ENCODE assay signal across 15 cellular contexts in the genomic region with DNA sequence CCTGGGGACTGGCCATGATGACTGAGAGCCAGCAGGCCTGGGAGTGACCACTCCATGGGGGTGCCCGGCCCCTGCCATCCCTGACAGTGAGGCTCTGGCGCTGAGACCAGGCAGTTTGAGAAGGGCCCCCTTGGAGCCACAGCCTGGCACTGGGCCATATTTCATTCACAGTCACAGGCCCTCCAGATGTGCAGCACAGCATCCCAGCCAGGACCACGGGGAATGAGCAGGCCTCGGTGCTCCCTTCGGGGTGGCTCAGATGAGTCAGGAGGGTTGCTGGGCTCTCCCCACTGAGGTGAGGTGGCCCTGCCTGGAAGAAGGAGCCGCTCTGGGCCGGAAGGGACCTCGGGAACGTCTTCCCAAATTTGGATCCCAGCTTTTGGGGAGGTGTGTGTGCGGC. TPM values are rescaled to one million over a fixed set of nuclear protein-coding genes. Genes with fewer than 3 reads are reported as not detected.
DNase-seq lines count a peak whose midpoint lies in the region; ATAC-seq and TF ChIP-seq lines count a peak whose summit lies in the region.
"Had no signal": no experiment of that assay in that cellular context is flagged by ENCODE, and none has a peak within 500 bp of the region (broad histone marks: within the 10 kb centered on the region; RNA-seq: fewer than 3 reads in every experiment).

No MANE protein-coding gene starts in this region.

- no peak for ATAC-seq in CD8-positive, alpha-beta T cell
- no peak for ATAC-seq in activated CD8-positive, alpha-beta T cell treated with anti-CD3 and anti-CD28 coated beads, Interleukin-2, amount 10 ng/mL, durations not matched to agents 7 days and 5 days
- ATAC-seq in gastrocnemius medialis = no peak
- no peak for ATAC-seq in foreskin keratinocyte

- in situ Hi-C loops in gastrocnemius medialis (cut with MboI; ENCODE audit: low sequenced_read_pairs in 4 of 4) = no loop called here

- H3K27ac Mint-ChIP-seq in CD8-positive, alpha-beta T cell = peak overlapping the region; percentile 18
- peak overlapping the region; percentile 99 for H3K27ac Mint-ChIP-seq in activated CD8-positive, alpha-beta T cell treated with anti-CD3 and anti-CD28 coated beads, Interleukin-2, amount 10 ng/mL, durations not matched to agents 7 days and 5 days
- H3K27ac Mint-ChIP-seq in osteocyte (ENCODE audit: unreplicated experiment) = no peak overlapping the region

- H3K27me3 Mint-ChIP-seq in CD8-positive, alpha-beta T cell (ENCODE audit: low read depth) = no peaks in the 10 kb centered on the region
- H3K27me3 Mint-ChIP-seq in activated CD8-positive, alpha-beta T cell treated with anti-CD3 and anti-CD28 coated beads, Interleukin-2, amount 10 ng/mL, durations not matched to agents 7 days and 5 days (ENCODE audit: low read depth) = no peaks in the 10 kb centered on the region
- no peaks in the 10 kb centered on the region for H3K27me3 Mint-ChIP-seq in osteocyte (ENCODE audit: unreplicated experiment)
- H3K27me3 Mint-ChIP-seq: progenitor cell of endocrine pancreas had no signal

- peaks cover 6% of the 10 kb centered on the region for H3K36me3 Mint-ChIP-seq in CD8-positive, alpha-beta T cell
- H3K36me3 Mint-ChIP-seq in activated CD8-positive, alpha-beta T cell treated with anti-CD3 and anti-CD28 coated beads, Interleukin-2, amount 10 ng/mL, durations not matched to agents 7 days and 5 days (ENCODE audit: low read depth) = no peaks in the 10 kb centered on the region
- H3K36me3 Mint-ChIP-seq in osteocyte (ENCODE audit: unreplicated experiment) = peaks cover 18% of the 10 kb centered on the region

- H3K36me3 ChIP-seq in CD8-positive, alpha-beta T cell (ENCODE audit: insufficient read depth, low read length) = no peaks in the 10 kb centered on the region
- H3K36me3 ChIP-seq in gastrocnemius medialis = peaks cover 0 to 30% of the 10 kb centered on the region in 2 donors
- H3K36me3 ChIP-seq: breast epithelium had no signal

- no peak for TF ChIP-seq CTCF in CD8-positive, alpha-beta T cell (IDR thresholded peaks at IDR 0.05)
- TF ChIP-seq CTCF in gastrocnemius medialis (IDR thresholded peaks at IDR 0.05 in 4 of 5, conservative IDR thresholded peaks at IDR 0.05 in 1 of 5) (no peak), foreskin keratinocyte (conservative IDR thresholded peaks at IDR 0.05) (no peak), osteocyte (IDR thresholded peaks at IDR 0.05) (no peak)

- H3K27me3 ChIP-seq in CD8-positive, alpha-beta T cell (ENCODE audit: insufficient read depth, low read length) = no peaks in the 10 kb centered on the region
- H3K27me3 ChIP-seq in gastrocnemius medialis (no peaks in the 10 kb centered on the region), foreskin keratinocyte (no peaks in the 10 kb centered on the region)
- H3K27me3 ChIP-seq: breast epithelium, suprapubic skin had no signal

- H3K9me3 ChIP-seq in CD8-positive, alpha-beta T cell (ENCODE audit: low read length) = no peaks in the 10 kb centered on the region
- no peaks in the 10 kb centered on the region for H3K9me3 ChIP-seq in gastrocnemius medialis
- H3K9me3 ChIP-seq: breast epithelium, suprapubic skin had no signal

- H3K4me3 ChIP-seq in CD8-positive, alpha-beta T cell (ENCODE audit: low read depth, low read length) = no peak overlapping the region
- no peak overlapping the region for H3K4me3 ChIP-seq in gastrocnemius medialis
- H3K4me3 ChIP-seq: suprapubic skin had no signal

- H3K4me1 Mint-ChIP-seq in CD8-positive, alpha-beta T cell (ENCODE audit: low read depth) = peaks cover 22% of the 10 kb centered on the region
- H3K4me1 Mint-ChIP-seq in activated CD8-positive, alpha-beta T cell treated with anti-CD3 and anti-CD28 coated beads, Interleukin-2, amount 10 ng/mL, durations not matched to agents 7 days and 5 days (ENCODE audit: low read depth) = peaks cover 33% of the 10 kb centered on the region
- peaks cover 8% of the 10 kb centered on the region for H3K4me1 Mint-ChIP-seq in osteocyte (ENCODE audit: unreplicated experiment)

- DNase-seq in activated CD4-positive, alpha-beta T cell treated with anti-CD3 and anti-CD28 coated beads for 48 hours = peak; percentile 31
- DNase-seq in activated CD4-positive, alpha-beta T cell treated with anti-CD3 and anti-CD28 coated beads for 4 hours = no peak
- peak in 1 of 7 experiments; percentile 17 for DNase-seq in CD8-positive, alpha-beta T cell
- DNase-seq in activated CD8-positive, alpha-beta T cell treated with anti-CD3 and anti-CD28 coated beads, Interleukin-2, amount 10 ng/mL, durations not matched to agents 7 days and 5 days = no peak
- DNase-seq in gastrocnemius medialis (no peak), foreskin keratinocyte (no peak), NCI-H2227 treated with DMSO at 0.1 percent for 48 hours (lab: John Stamatoyannopoulos, UW) (no peak), osteocyte (ENCODE audit: extremely low spot score, unreplicated experiment) (no peak)
- DNase-seq: activated effector memory CD4-positive, alpha-beta T cell treated with Interleukin-2 at 50 U/mL for 16 hours; NCI-H1694; NCI-H510A; SW 1271 had no signal

- TF ChIP-seq POLR2A in gastrocnemius medialis (IDR thresholded peaks at IDR 0.05) = no peak

- H3K27ac ChIP-seq in CD8-positive, alpha-beta T cell (ENCODE audit: low read depth, low read length) = no peak overlapping the region
- peak overlapping the region in 3 of 4 donors; percentile 57 to 69 (median 65) for H3K27ac ChIP-seq in gastrocnemius medialis
- H3K27ac ChIP-seq in foreskin keratinocyte = no peak overlapping the region
- H3K27ac ChIP-seq: suprapubic skin had no signal

- POLR2A ChIA-PET in CD8-positive, alpha-beta T cell (lab: Charles Lee) = no interaction called here
- POLR2A ChIA-PET in activated CD8-positive, alpha-beta T cell treated with anti-CD3 and anti-CD28 coated beads, Interleukin-2, amount 10 ng/mL, durations not matched to agents 7 days and 5 days (lab: Charles Lee) = no interaction called here

- H3K4me1 ChIP-seq in CD8-positive, alpha-beta T cell (ENCODE audit: insufficient read depth, low read length) = peaks cover 32% of the 10 kb centered on the region
- H3K4me1 ChIP-seq in gastrocnemius medialis (peaks cover 12 to 17% of the 10 kb centered on the region in 2 donors), foreskin keratinocyte (no peaks in the 10 kb centered on the region)
- H3K4me1 ChIP-seq: breast epithelium had no signal

- CTCF ChIA-PET in CD8-positive, alpha-beta T cell (lab: Charles Lee) = interaction anchor here (1.4 kb wide), 1 partner anchor 81 kb away, joined by 3 read pairs; no protein-coding TSS in a partner anchor
- CTCF ChIA-PET in activated CD8-positive, alpha-beta T cell treated with anti-CD3 and anti-CD28 coated beads, Interleukin-2, amount 10 ng/mL, durations not matched to agents 7 days and 5 days (lab: Charles Lee) = no interaction called here

- H3K9me3 Mint-ChIP-seq in CD8-positive, alpha-beta T cell = no peaks in the 10 kb centered on the region
- H3K9me3 Mint-ChIP-seq in activated CD8-positive, alpha-beta T cell treated with anti-CD3 and anti-CD28 coated beads, Interleukin-2, amount 10 ng/mL, durations not matched to agents 7 days and 5 days (ENCODE audit: insufficient read depth) = no peaks in the 10 kb centered on the region
- H3K9me3 Mint-ChIP-seq in osteocyte (ENCODE audit: unreplicated experiment) = no peaks in the 10 kb centered on the region

- intact Hi-C loops in CD8-positive, alpha-beta T cell (cut with DNase I, micrococcal nuclease) = loop anchor here in 1 of 2 experiments (5.0 kb wide), 1 partner anchor 111 kb away; no protein-coding TSS in a partner anchor
- intact Hi-C loops in gastrocnemius medialis (cut with DNase I; ENCODE audit: low total_unique reads) = no loop called here

- peak overlapping the region; percentile 93 for H3K4me3 Mint-ChIP-seq in CD8-positive, alpha-beta T cell
- H3K4me3 Mint-ChIP-seq in activated CD8-positive, alpha-beta T cell treated with anti-CD3 and anti-CD28 coated beads, Interleukin-2, amount 10 ng/mL, durations not matched to agents 7 days and 5 days = peak overlapping the region; percentile 83
- H3K4me3 Mint-ChIP-seq in osteocyte (ENCODE audit: unreplicated experiment) = no peak overlapping the region

RNA-seq across cellular contexts. Expression of gene GRAMD4, which starts 53.0 kb away (rescaled TPM):
- 1 to 10 TPM; 8.4 to 8.7 TPM for total RNA-seq in CD8-positive, alpha-beta T cell
- 10 to 100 TPM; 41.2 to 42.1 TPM for total RNA-seq in activated CD8-positive, alpha-beta T cell treated with anti-CD3 and anti-CD28 coated beads, Interleukin-2, amount 10 ng/mL, durations not matched to agents 7 days and 5 days
- total RNA-seq in gastrocnemius medialis (100 to 1,000 TPM in 1 of 4 donors, 10 to 100 TPM in 3; 16.7 to 106 (median 53.3) TPM), foreskin keratinocyte (10.5 and 15.1 TPM in 2 replicates), osteocyte (37.4 and 44.5 TPM in 2 replicates)
- 5.5 and 5.9 TPM in 2 replicates for polyA plus RNA-seq in foreskin keratinocyte

Comparison
In these comparisons a context has a peak if more than half of its experiments do, and no peak if none do; other contexts are left out.
1. H3K27ac ChIP-seq: peak in gastrocnemius medialis (3 of 4); none in CD8-positive, alpha-beta T cell (single experiment) and foreskin keratinocyte (single experiment).